1 cellular context compared by ENCODE assay signal in genomic region chr18:6374340-6374739, GRCh38.
TF ChIP-seq lines count a peak whose summit lies in the region.

No MANE protein-coding gene starts in this region.

TF ChIP-seq in HepG2, 621 proteins besides CTCF, POLR2A, EP300 and RAD21 (continued from another document and continues in another):
- TF ChIP-seq ZNF766 (CRISPR knock-in tag; IDR thresholded peaks at IDR 0.05; ENCODE audit: borderline replicate concordance): no peak
- TF ChIP-seq NCOA2 (CRISPR knock-in tag; IDR thresholded peaks at IDR 0.05): no peak; the same call in 1 of the 2 replicates
- peak; percentile 56; the same call in 1 of the 2 replicates for TF ChIP-seq ERF (CRISPR knock-in tag; IDR thresholded peaks at IDR 0.05)
- peak; percentile 64; the same call in 1 of the 2 replicates for TF ChIP-seq BCL6 (CRISPR knock-in tag; IDR thresholded peaks at IDR 0.05)
- TF ChIP-seq THAP8 (CRISPR knock-in tag; IDR thresholded peaks at IDR 0.05; ENCODE audit: borderline replicate concordance): no peak
- TF ChIP-seq HIC2 (CRISPR knock-in tag; IDR thresholded peaks at IDR 0.05; ENCODE audit: low read depth): peak; percentile 61; the same call in 1 of the 2 replicates
- TF ChIP-seq ZNF20 (CRISPR knock-in tag; IDR thresholded peaks at IDR 0.05): no peak
- TF ChIP-seq MED1 (CRISPR knock-in tag; IDR thresholded peaks at IDR 0.05): peak; percentile 95
- TF ChIP-seq ZNF772 (CRISPR knock-in tag; IDR thresholded peaks at IDR 0.05): peak; percentile 42; the same call in 1 of the 2 replicates
- no peak for TF ChIP-seq MTA3 (CRISPR knock-in tag; IDR thresholded peaks at IDR 0.05)
- TF ChIP-seq RXRB (CRISPR knock-in tag; IDR thresholded peaks at IDR 0.05; ENCODE audit: borderline replicate concordance): peak; percentile 84; the same call in 1 of the 2 replicates
- peak; percentile 85 for TF ChIP-seq ELF3 (CRISPR knock-in tag; IDR thresholded peaks at IDR 0.05)
- peak; percentile 27; the same call in 1 of the 2 replicates for TF ChIP-seq SIX1 (CRISPR knock-in tag; IDR thresholded peaks at IDR 0.05; ENCODE audit: borderline replicate concordance)
- TF ChIP-seq HOXA7 (CRISPR knock-in tag; IDR thresholded peaks at IDR 0.05): no peak
- TF ChIP-seq FOXJ3 (CRISPR knock-in tag; IDR thresholded peaks at IDR 0.05; ENCODE audit: borderline replicate concordance): peak; percentile 38; the same call in 1 of the 2 replicates
- no peak for TF ChIP-seq SNAI1 (CRISPR knock-in tag; IDR thresholded peaks at IDR 0.05; ENCODE audit: borderline replicate concordance)
- peak; percentile 92 for TF ChIP-seq ARID5B (CRISPR knock-in tag; IDR thresholded peaks at IDR 0.05)
- TF ChIP-seq ZNF891 (CRISPR knock-in tag; IDR thresholded peaks at IDR 0.05): no peak
- peak; percentile 73 for TF ChIP-seq FOXA3 (CRISPR knock-in tag; IDR thresholded peaks at IDR 0.05)
- TF ChIP-seq SNRNP70 (IDR thresholded peaks at IDR 0.05; ENCODE audit: low read depth, low read length): no peak
- TF ChIP-seq XRCC5 (optimal IDR thresholded peaks at IDR 0.05; ENCODE audit: low read length): no peak
- 0 out of 2 replicates have a peak, but pooled peaks have one; percentile 42 for TF ChIP-seq BRD4 (CRISPR knock-in tag; IDR thresholded peaks at IDR 0.05)
- TF ChIP-seq ZNF660 (CRISPR knock-in tag; IDR thresholded peaks at IDR 0.05; ENCODE audit: borderline replicate concordance, low read depth): no peak
- 0 out of 2 replicates have a peak, but pooled peaks have one; percentile 39 for TF ChIP-seq HHEX (CRISPR knock-in tag; IDR thresholded peaks at IDR 0.05)
- TF ChIP-seq ZSCAN29 (CRISPR knock-in tag; conservative IDR thresholded peaks at IDR 0.05): peak; percentile 51; the same call in 1 of the 2 replicates
- TF ChIP-seq ARNTL (CRISPR knock-in tag; IDR thresholded peaks at IDR 0.05): no peak; the same call in 1 of the 2 replicates
- TF ChIP-seq LCORL (IDR thresholded peaks at IDR 0.05): no peak
- peak; percentile 76 for TF ChIP-seq LCORL (CRISPR knock-in tag; IDR thresholded peaks at IDR 0.05)
- peak; percentile 43; the same call in 1 of the 2 replicates for TF ChIP-seq IKZF5 (CRISPR knock-in tag; IDR thresholded peaks at IDR 0.05)
- no peak for TF ChIP-seq ZNF607 (CRISPR knock-in tag; IDR thresholded peaks at IDR 0.05; ENCODE audit: borderline replicate concordance)
- TF ChIP-seq CAMTA2 (CRISPR knock-in tag; IDR thresholded peaks at IDR 0.05; ENCODE audit: borderline replicate concordance): no peak
- no peak for TF ChIP-seq TEAD2 (CRISPR knock-in tag; IDR thresholded peaks at IDR 0.05)
- TF ChIP-seq SCMH1 (CRISPR knock-in tag; IDR thresholded peaks at IDR 0.05; ENCODE audit: borderline replicate concordance): no peak
- no peak for TF ChIP-seq ZNF251 (CRISPR knock-in tag; IDR thresholded peaks at IDR 0.05)
- no peak for TF ChIP-seq ZNF589 (CRISPR knock-in tag; conservative IDR thresholded peaks at IDR 0.05)
- peak; percentile 58; the same call in 1 of the 2 replicates for TF ChIP-seq GATAD2A (CRISPR knock-in tag; IDR thresholded peaks at IDR 0.05)
- TF ChIP-seq SP1 (IDR thresholded peaks at IDR 0.05): no peak
- TF ChIP-seq SP1 (CRISPR knock-in tag; IDR thresholded peaks at IDR 0.05): no peak
- TF ChIP-seq, protein P1, sequence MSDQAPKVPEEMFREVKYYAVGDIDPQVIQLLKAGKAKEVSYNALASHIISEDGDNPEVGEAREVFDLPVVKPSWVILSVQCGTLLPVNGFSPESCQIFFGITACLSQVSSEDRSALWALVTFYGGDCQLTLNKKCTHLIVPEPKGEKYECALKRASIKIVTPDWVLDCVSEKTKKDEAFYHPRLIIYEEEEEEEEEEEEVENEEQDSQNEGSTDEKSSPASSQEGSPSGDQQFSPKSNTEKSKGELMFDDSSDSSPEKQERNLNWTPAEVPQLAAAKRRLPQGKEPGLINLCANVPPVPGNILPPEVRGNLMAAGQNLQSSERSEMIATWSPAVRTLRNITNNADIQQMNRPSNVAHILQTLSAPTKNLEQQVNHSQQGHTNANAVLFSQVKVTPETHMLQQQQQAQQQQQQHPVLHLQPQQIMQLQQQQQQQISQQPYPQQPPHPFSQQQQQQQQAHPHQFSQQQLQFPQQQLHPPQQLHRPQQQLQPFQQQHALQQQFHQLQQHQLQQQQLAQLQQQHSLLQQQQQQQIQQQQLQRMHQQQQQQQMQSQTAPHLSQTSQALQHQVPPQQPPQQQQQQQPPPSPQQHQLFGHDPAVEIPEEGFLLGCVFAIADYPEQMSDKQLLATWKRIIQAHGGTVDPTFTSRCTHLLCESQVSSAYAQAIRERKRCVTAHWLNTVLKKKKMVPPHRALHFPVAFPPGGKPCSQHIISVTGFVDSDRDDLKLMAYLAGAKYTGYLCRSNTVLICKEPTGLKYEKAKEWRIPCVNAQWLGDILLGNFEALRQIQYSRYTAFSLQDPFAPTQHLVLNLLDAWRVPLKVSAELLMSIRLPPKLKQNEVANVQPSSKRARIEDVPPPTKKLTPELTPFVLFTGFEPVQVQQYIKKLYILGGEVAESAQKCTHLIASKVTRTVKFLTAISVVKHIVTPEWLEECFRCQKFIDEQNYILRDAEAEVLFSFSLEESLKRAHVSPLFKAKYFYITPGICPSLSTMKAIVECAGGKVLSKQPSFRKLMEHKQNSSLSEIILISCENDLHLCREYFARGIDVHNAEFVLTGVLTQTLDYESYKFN (CRISPR knock-in tag; conservative IDR thresholded peaks at IDR 0.05): peak; percentile 84
- TF ChIP-seq, protein P2, sequence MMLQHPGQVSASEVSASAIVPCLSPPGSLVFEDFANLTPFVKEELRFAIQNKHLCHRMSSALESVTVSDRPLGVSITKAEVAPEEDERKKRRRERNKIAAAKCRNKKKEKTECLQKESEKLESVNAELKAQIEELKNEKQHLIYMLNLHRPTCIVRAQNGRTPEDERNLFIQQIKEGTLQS (CRISPR knock-in tag; IDR thresholded peaks at IDR 0.05): no peak
- TF ChIP-seq, protein P3, sequence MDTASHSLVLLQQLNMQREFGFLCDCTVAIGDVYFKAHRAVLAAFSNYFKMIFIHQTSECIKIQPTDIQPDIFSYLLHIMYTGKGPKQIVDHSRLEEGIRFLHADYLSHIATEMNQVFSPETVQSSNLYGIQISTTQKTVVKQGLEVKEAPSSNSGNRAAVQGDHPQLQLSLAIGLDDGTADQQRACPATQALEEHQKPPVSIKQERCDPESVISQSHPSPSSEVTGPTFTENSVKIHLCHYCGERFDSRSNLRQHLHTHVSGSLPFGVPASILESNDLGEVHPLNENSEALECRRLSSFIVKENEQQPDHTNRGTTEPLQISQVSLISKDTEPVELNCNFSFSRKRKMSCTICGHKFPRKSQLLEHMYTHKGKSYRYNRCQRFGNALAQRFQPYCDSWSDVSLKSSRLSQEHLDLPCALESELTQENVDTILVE (CRISPR knock-in tag; IDR thresholded peaks at IDR 0.05): no peak
- TF ChIP-seq, protein P4, sequence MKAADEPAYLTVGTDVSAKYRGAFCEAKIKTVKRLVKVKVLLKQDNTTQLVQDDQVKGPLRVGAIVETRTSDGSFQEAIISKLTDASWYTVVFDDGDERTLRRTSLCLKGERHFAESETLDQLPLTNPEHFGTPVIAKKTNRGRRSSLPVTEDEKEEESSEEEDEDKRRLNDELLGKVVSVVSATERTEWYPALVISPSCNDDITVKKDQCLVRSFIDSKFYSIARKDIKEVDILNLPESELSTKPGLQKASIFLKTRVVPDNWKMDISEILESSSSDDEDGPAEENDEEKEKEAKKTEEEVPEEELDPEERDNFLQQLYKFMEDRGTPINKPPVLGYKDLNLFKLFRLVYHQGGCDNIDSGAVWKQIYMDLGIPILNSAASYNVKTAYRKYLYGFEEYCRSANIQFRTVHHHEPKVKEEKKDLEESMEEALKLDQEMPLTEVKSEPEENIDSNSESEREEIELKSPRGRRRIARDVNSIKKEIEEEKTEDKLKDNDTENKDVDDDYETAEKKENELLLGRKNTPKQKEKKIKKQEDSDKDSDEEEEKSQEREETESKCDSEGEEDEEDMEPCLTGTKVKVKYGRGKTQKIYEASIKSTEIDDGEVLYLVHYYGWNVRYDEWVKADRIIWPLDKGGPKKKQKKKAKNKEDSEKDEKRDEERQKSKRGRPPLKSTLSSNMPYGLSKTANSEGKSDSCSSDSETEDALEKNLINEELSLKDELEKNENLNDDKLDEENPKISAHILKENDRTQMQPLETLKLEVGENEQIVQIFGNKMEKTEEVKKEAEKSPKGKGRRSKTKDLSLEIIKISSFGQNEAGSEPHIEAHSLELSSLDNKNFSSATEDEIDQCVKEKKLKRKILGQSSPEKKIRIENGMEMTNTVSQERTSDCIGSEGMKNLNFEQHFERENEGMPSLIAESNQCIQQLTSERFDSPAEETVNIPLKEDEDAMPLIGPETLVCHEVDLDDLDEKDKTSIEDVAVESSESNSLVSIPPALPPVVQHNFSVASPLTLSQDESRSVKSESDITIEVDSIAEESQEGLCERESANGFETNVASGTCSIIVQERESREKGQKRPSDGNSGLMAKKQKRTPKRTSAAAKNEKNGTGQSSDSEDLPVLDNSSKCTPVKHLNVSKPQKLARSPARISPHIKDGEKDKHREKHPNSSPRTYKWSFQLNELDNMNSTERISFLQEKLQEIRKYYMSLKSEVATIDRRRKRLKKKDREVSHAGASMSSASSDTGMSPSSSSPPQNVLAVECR (CRISPR knock-in tag; IDR thresholded peaks at IDR 0.05; ENCODE audit: borderline replicate concordance): no peak
- TF ChIP-seq ZNF547 (CRISPR knock-in tag; IDR thresholded peaks at IDR 0.05): no peak
- TF ChIP-seq ZBTB20 (CRISPR knock-in tag; IDR thresholded peaks at IDR 0.05; ENCODE audit: borderline replicate concordance, low read depth): peak; percentile 13; the same call in 1 of the 2 replicates
- TF ChIP-seq MEIS2 (CRISPR knock-in tag; IDR thresholded peaks at IDR 0.05): no peak
